ENCODE assay signal across 8 cellular contexts in genomic region chr12:68236421-68237059, GRCh38. TPM values are rescaled to one million over a fixed set of nuclear protein-coding genes. Genes with fewer than 3 reads are reported as not detected.
DNase-seq lines count a peak whose midpoint lies in the region; ATAC-seq and TF ChIP-seq lines count a peak whose summit lies in the region.

No MANE protein-coding gene starts in this region.

- TF ChIP-seq CTCF in HEK293 (tag by site-specific recombination; IDR thresholded peaks at IDR 0.05): no peak

- no peak overlapping the region for H3K4me3 ChIP-seq in HEK293 (ENCODE audit: low read depth, low read length)

- peak; percentile 34 for DNase-seq in NCI-H146 (lab: John Stamatoyannopoulos, UW)
- DNase-seq in NCI-H146 treated with DMSO at 0.1 percent for 48 hours (lab: John Stamatoyannopoulos, UW; ENCODE audit: unreplicated experiment): no peak
- DNase-seq in NCI-H2227 (lab: John Stamatoyannopoulos, UW; ENCODE audit: unreplicated experiment): peak; percentile 21
- DNase-seq in activated T-cell treated with anti-CD3 and anti-CD28 coated beads for 1 hour (ENCODE audit: low read depth): peak; percentile 12
- DNase-seq in left ventricle myocardium superior: no peak
- peak; percentile 38 to 43 for DNase-seq in stimulated activated naive CD8-positive, alpha-beta T cell treated with anti-CD3 and anti-CD28 coated beads, Interleukin-15, amount 100 ng/mL, for 72 hours
- DNase-seq in NCI-H1436 (lab: John Stamatoyannopoulos, UW): no peak

- H3K4me1 ChIP-seq in HEK293 (ENCODE audit: control insufficient read depth, insufficient read depth, low read length): peaks cover 9% of the 10 kb centered on the region

- ATAC-seq in left ventricle myocardium superior: peak; percentile 64
- ATAC-seq in stimulated activated naive CD8-positive, alpha-beta T cell treated with anti-CD3 and anti-CD28 coated beads, Interleukin-15, amount 100 ng/mL, for 72 hours: peak; percentile 67

- peak overlapping the region; percentile 92 to 93 for H3K27ac Mint-ChIP-seq in stimulated activated naive CD8-positive, alpha-beta T cell treated with anti-CD3 and anti-CD28 coated beads, Interleukin-15, amount 100 ng/mL, for 72 hours

- intact Hi-C loops in left ventricle myocardium superior (cut with micrococcal nuclease): loop anchor here (5.0 kb wide), 1 partner anchor 86 kb away; no protein-coding TSS in a partner anchor

- H3K4me1 Mint-ChIP-seq in stimulated activated naive CD8-positive, alpha-beta T cell treated with anti-CD3 and anti-CD28 coated beads, Interleukin-15, amount 100 ng/mL, for 72 hours: peaks cover 78% of the 10 kb centered on the region

- no peaks in the 10 kb centered on the region for H3K36me3 ChIP-seq in HEK293 (ENCODE audit: control insufficient read depth in 2 of 2, insufficient read depth in 1 of 2, low read length in 2 of 2)

- CTCF ChIA-PET in HEK293 (lab: Yijun Ruan, JAX): interaction anchor here (0.6 to 1.9 kb wide), 4 partner anchors 12 to 132 kb away, joined by 3 to 7 read pairs (median 4); no protein-coding TSS in a partner anchor

- H3K27ac ChIP-seq in HEK293 (ENCODE audit: extremely low read depth, low read depth, low read length): no peak overlapping the region

- H3K4me3 Mint-ChIP-seq in stimulated activated naive CD8-positive, alpha-beta T cell treated with anti-CD3 and anti-CD28 coated beads, Interleukin-15, amount 100 ng/mL, for 72 hours: peak overlapping the region; percentile 74 to 83

- POLR2A ChIA-PET in HEK293 (lab: Yijun Ruan, JAX): no interaction called here

- H3K9me3 ChIP-seq in HEK293 (ENCODE audit: control insufficient read depth, insufficient read depth, low read depth, low read length): no peaks in the 10 kb centered on the region

- no peaks in the 10 kb centered on the region for H3K27me3 Mint-ChIP-seq in stimulated activated naive CD8-positive, alpha-beta T cell treated with anti-CD3 and anti-CD28 coated beads, Interleukin-15, amount 100 ng/mL, for 72 hours

- no peaks in the 10 kb centered on the region for H3K9me3 Mint-ChIP-seq in stimulated activated naive CD8-positive, alpha-beta T cell treated with anti-CD3 and anti-CD28 coated beads, Interleukin-15, amount 100 ng/mL, for 72 hours

TF ChIP-seq in HEK293, 187 proteins besides CTCF, POLR2A, EP300 and RAD21:
- TF ChIP-seq PRDM6 (tag by site-specific recombination; IDR thresholded peaks at IDR 0.05) (no peak), ZIC2 (tag by site-specific recombination; IDR thresholded peaks at IDR 0.05) (peak; percentile 39)

RNA-seq across cellular contexts. Expression of gene IL26, which starts 10.9 kb away (rescaled TPM):
- not detected for total RNA-seq in left ventricle myocardium superior

RNA-seq across cellular contexts. Expression of gene IL22, which starts 16.9 kb away (rescaled TPM):
- not detected for total RNA-seq in left ventricle myocardium superior

Comparison
In these comparisons a context has a peak if more than half of its experiments do, and no peak if none do; other contexts are left out.
1. DNase-seq: peak in NCI-H146 (single experiment), NCI-H2227 (single experiment), activated T-cell treated with anti-CD3 and anti-CD28 coated beads for 1 hour (single experiment) and stimulated activated naive CD8-positive, alpha-beta T cell treated with anti-CD3 and anti-CD28 coated beads, Interleukin-15, amount 100 ng/mL, for 72 hours (2 of 2); none in NCI-H146 treated with DMSO at 0.1 percent for 48 hours (single experiment), left ventricle myocardium superior (single experiment) and NCI-H1436 (single experiment).